13 cellular contexts compared by ENCODE assay signal in the genomic region with DNA sequence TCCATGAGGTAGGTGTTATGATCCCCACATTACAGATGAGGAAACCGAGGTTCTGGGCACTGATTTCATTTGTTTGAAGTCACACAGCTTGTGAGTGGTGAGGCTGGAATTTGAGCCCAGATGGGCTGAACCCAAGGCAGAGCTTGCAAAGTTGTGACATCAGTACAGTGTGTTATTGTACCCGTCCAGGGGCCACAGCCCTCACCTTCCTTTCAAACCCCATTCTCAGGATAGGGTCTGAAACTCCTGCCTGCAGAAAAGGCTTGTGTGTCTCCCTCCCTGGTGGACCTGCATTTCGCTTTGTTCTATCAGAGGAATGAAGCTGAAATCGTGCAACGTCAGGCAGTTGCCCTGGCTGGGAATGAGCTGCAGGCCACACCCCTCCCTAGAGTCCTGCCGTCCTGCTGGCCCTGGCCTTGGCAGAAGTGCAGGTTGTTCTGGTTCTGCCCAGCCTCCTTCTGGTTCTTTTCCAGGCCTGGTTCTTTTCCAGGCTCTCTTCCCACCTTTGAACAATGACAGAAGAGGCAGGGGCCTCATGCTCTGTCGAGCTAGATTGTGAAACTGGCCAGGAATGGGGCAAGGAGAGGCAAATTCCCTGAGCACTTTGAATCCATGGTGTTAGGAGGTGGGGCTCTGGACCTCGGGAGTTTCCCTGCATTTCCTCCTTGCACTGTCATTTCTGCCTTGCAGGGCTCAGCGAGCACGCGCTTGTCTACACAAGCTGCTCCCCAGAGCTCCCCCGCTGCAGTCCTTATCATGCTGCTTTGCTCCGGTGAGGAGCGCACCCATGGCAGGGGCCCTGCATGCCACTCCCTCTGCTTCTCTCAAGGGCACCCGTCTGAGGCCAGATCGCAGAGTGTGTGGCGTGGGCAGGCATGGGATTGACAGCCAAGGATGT. TPM values are rescaled to one million over a fixed set of nuclear protein-coding genes. Genes with fewer than 3 reads are reported as not detected.
A peak's percentile ranks its signal among the peaks of the same experiment; 100 is the strongest.
DNase-seq lines count a peak whose midpoint lies in the region; ATAC-seq, FAIRE-seq and TF ChIP-seq lines count a peak whose summit lies in the region.
"Had no signal": no experiment of that assay in that cellular context is flagged by ENCODE, and none has a peak within 500 bp of the region (broad histone marks: within the 10 kb centered on the region; RNA-seq: fewer than 3 reads in every experiment).

No MANE protein-coding gene starts in this region.

- WGBS in small intestine, 3 donors: 10 to 44% (median 23%) methylated on average over 17 of the region's 17 CpGs

- H3K4me3 ChIP-seq in small intestine (ENCODE audit: low read depth in 1 of 2, low read length in 2 of 2): no peak overlapping the region
- H3K4me3 ChIP-seq: tibial artery had no signal

- peaks cover 0 to 9% of the 10 kb centered on the region in 2 donors for H3K36me3 ChIP-seq in small intestine (ENCODE audit: control insufficient read depth in 2 of 2, insufficient read depth in 2 of 2, low read length in 2 of 2)
- H3K36me3 ChIP-seq: tibial artery had no signal

- TF ChIP-seq CTCF in chondrocyte (IDR thresholded peaks at IDR 0.05): no peak

- peak; percentile 84 for DNase-seq in HT-29 (ENCODE audit: low spot score)
- no peak for DNase-seq in chondrocyte (ENCODE audit: low spot score)
- peak; percentile 86 for DNase-seq in kidney tubule cell (ENCODE audit: low spot score)
- DNase-seq in small intestine: peak; percentile 89
- DNase-seq in NCI-H82 (lab: John Stamatoyannopoulos, UW): no peak
- no peak for DNase-seq in midbrain (lab: John Stamatoyannopoulos, UW)
- no peak for DNase-seq in hepatic stellate cell (ENCODE audit: low spot score)
- DNase-seq: activated CD4-positive, alpha-beta T cell treated with anti-CD3 and anti-CD28 coated beads, Interleukin-2, amount 10 ng/mL, durations not matched to agents 24 days and 14 days; activated naive CD8-positive, alpha-beta T cell treated with anti-CD3 and anti-CD28 coated beads for 36 hours; NCI-H1417 treated with DMSO at 0.1 percent for 48 hours; tibial artery had no signal

- H3K9me3 ChIP-seq in small intestine (ENCODE audit: control insufficient read depth, low read depth): no peaks in the 10 kb centered on the region
- H3K9me3 ChIP-seq: tibial artery had no signal

- no peaks in the 10 kb centered on the region for H3K36me3 Mint-ChIP-seq in chondrocyte (ENCODE audit: low read depth)
- H3K36me3 Mint-ChIP-seq: activated naive CD8-positive, alpha-beta T cell treated with anti-CD3 and anti-CD28 coated beads for 36 hours had no signal

- H3K4me1 ChIP-seq in small intestine (ENCODE audit: control insufficient read depth in 2 of 2, insufficient read depth in 1 of 2, low read depth in 1 of 2, low read length in 1 of 2): peaks cover 0 to 13% of the 10 kb centered on the region in 2 donors

- H3K27ac ChIP-seq in small intestine (ENCODE audit: low read depth in 1 of 2, low read length in 1 of 2): peak overlapping the region; percentile 66 to 88
- H3K27ac ChIP-seq: tibial artery had no signal

- no peaks in the 10 kb centered on the region for H3K27me3 ChIP-seq in small intestine (ENCODE audit: control insufficient read depth in 2 of 2, insufficient read depth in 2 of 2, low read length in 2 of 2)

- peak overlapping the region; percentile 65 for H3K27ac Mint-ChIP-seq in chondrocyte (ENCODE audit: unreplicated experiment)
- H3K27ac Mint-ChIP-seq: activated CD4-positive, alpha-beta T cell treated with anti-CD3 and anti-CD28 coated beads, Interleukin-2, amount 10 ng/mL, durations not matched to agents 24 days and 14 days; activated naive CD8-positive, alpha-beta T cell treated with anti-CD3 and anti-CD28 coated beads for 36 hours had no signal

- no peaks in the 10 kb centered on the region for H3K27me3 Mint-ChIP-seq in chondrocyte (ENCODE audit: low read depth)

- H3K4me1 Mint-ChIP-seq in chondrocyte (ENCODE audit: low read depth): peaks cover 38% of the 10 kb centered on the region
- H3K4me1 Mint-ChIP-seq: activated CD4-positive, alpha-beta T cell treated with anti-CD3 and anti-CD28 coated beads, Interleukin-2, amount 10 ng/mL, durations not matched to agents 24 days and 14 days; activated naive CD8-positive, alpha-beta T cell treated with anti-CD3 and anti-CD28 coated beads for 36 hours had no signal

- no peaks in the 10 kb centered on the region for H3K9me3 Mint-ChIP-seq in chondrocyte (ENCODE audit: low read depth)
- H3K9me3 Mint-ChIP-seq: activated CD4-positive, alpha-beta T cell treated with anti-CD3 and anti-CD28 coated beads, Interleukin-2, amount 10 ng/mL, durations not matched to agents 24 days and 14 days; activated naive CD8-positive, alpha-beta T cell treated with anti-CD3 and anti-CD28 coated beads for 36 hours had no signal

- no peak for FAIRE-seq in small intestine (lab: Jason Lieb, UNC)

- no peak overlapping the region for H3K4me3 Mint-ChIP-seq in chondrocyte (ENCODE audit: unreplicated experiment)
- H3K4me3 Mint-ChIP-seq: activated CD4-positive, alpha-beta T cell treated with anti-CD3 and anti-CD28 coated beads, Interleukin-2, amount 10 ng/mL, durations not matched to agents 24 days and 14 days; activated naive CD8-positive, alpha-beta T cell treated with anti-CD3 and anti-CD28 coated beads for 36 hours had no signal

- no peak for ATAC-seq in GM21423 (IDR thresholded peaks at IDR 0.05; ENCODE audit: unreplicated experiment)
- ATAC-seq: HCT116 had no signal

RNA-seq across cellular contexts. Expression of gene MYOM3, which starts 8.2 kb away (rescaled TPM):
- 19.8 and 20.7 TPM in 2 replicates for total RNA-seq in HT-29 (2014; rRNA removed; shearing (Covaris generic))
- 0.70 to 2.9 TPM (median 0.72 TPM) in 3 replicates for total RNA-seq in chondrocyte
- 1 to 10 TPM; 1.7 to 5.8 (median 5.7) TPM for polyA plus RNA-seq in small intestine
- total RNA-seq: activated CD4-positive, alpha-beta T cell treated with anti-CD3 and anti-CD28 coated beads, Interleukin-2, amount 10 ng/mL, durations not matched to agents 24 days and 14 days; activated naive CD8-positive, alpha-beta T cell treated with anti-CD3 and anti-CD28 coated beads for 36 hours had no signal

RNA-seq across cellular contexts. Expression of gene IL22RA1, which starts 22.8 kb away (rescaled TPM):
- total RNA-seq in HT-29 (2014; rRNA removed; shearing (Covaris generic)): 21.7 and 32.8 TPM in 2 replicates
- total RNA-seq in chondrocyte: not detected in 3 replicates
- polyA plus RNA-seq in small intestine: 10 to 100 TPM; 16.3 to 29.1 (median 21.3) TPM
- total RNA-seq: activated CD4-positive, alpha-beta T cell treated with anti-CD3 and anti-CD28 coated beads, Interleukin-2, amount 10 ng/mL, durations not matched to agents 24 days and 14 days; activated naive CD8-positive, alpha-beta T cell treated with anti-CD3 and anti-CD28 coated beads for 36 hours had no signal

Comparison
In these comparisons a context has a peak if more than half of its experiments do, and no peak if none do; other contexts are left out.
1. DNase-seq: peak in HT-29 (single experiment), kidney tubule cell (single experiment) and small intestine (single experiment); none in chondrocyte (single experiment), NCI-H82 (single experiment), midbrain (single experiment) and hepatic stellate cell (single experiment).
2. RNA of gene IL22RA1, which starts 22.8 kb away (total RNA-seq): 21.7 to 32.8 TPM in HT-29; not detected in chondrocyte; every median in the first group is over 10 times any median in the second.